Comparison of ENCODE assay signal across 8 cellular contexts in the genomic region with DNA sequence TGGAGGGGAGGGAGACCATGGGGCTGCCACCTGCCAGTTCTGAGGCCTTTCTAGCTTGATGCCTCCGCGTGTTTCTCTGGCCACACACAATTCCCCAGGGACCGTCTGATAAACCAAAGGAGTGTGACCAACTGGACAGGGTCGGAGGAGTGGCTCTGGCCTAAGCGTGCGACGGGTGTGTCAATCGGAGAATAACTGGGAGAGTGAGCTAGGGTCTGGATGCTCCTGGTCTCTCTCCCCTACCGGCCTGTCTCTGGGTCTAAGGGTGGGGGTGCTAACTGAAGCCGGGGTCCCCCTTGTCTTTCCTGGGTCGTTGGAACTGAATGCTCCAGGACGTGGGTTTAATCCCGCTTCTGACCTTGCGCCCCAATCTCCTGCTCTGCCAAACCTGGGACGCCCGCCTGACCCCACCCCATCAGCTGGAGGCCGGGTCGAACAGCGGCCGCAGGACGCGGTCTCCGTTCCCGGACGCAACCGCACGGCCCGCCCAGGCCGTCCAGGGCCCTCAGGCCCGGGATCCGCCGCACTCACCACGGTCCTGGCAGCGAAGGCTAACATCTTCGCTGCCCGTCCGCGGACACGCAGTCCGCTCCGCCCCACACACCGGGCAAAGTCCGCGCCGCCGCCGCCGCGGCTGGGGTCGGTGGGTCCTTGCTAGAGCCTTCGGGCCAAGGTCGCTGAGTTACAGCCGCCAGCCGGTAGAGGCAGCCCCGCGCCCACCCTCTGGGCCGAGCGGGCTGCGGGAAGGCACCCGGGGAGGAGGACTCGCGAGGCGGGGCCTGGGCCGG. TPM values are rescaled to one million over a fixed set of nuclear protein-coding genes. Genes with fewer than 3 reads are reported as not detected.
DNase-seq lines count a peak whose midpoint lies in the region; ATAC-seq and TF ChIP-seq lines count a peak whose summit lies in the region.

No MANE protein-coding gene starts in this region.

- H3K9me3 Mint-ChIP-seq in HFFc6, result no peaks in the 10 kb centered on the region
- H3K9me3 Mint-ChIP-seq in endothelial cell (ENCODE audit: unreplicated experiment), result no peaks in the 10 kb centered on the region

- DNase-seq in GM03348 (ENCODE audit: low spot score) (peak; percentile 66), HFFc6 (peak; percentile 7), SK-MEL-5 (ENCODE audit: low read depth, low spot score) (peak; percentile 17), endothelial cell (ENCODE audit: low spot score) (no peak), myocyte (ENCODE audit: low read depth) (peak; percentile 96), cerebellar nuclear complex (lab: John Stamatoyannopoulos, UW) (no peak), MV-4-11 (lab: John Stamatoyannopoulos, UW) (no peak)

- ATAC-seq in HG02884 (IDR thresholded peaks at IDR 0.05; ENCODE audit: unreplicated experiment), result no peak

- peak overlapping the region; percentile 90 for H3K4me3 Mint-ChIP-seq in HFFc6
- peak overlapping the region; percentile 84 for H3K4me3 Mint-ChIP-seq in endothelial cell (ENCODE audit: unreplicated experiment)

- TF ChIP-seq CTCF in HFFc6 (IDR thresholded peaks at IDR 0.05) (no peak), endothelial cell (IDR thresholded peaks at IDR 0.05; ENCODE audit: unreplicated experiment) (no peak)

- H3K27ac Mint-ChIP-seq in HFFc6 (peak overlapping the region; percentile 67; the same call in 1 of the 2 replicates), endothelial cell (ENCODE audit: unreplicated experiment) (no peak overlapping the region)

- in situ Hi-C loops in SK-MEL-5 (cut with HindIII; ENCODE audit: low pct_unique_long_range_greater_than_20kb, low sequenced_read_pairs), result no loop called here

- H3K36me3 Mint-ChIP-seq in HFFc6 (ENCODE audit: low read depth), result peaks cover 5% of the 10 kb centered on the region; the same call in 1 of the 2 replicates
- no peaks in the 10 kb centered on the region for H3K36me3 Mint-ChIP-seq in endothelial cell (ENCODE audit: low read depth, unreplicated experiment)

- H3K27me3 Mint-ChIP-seq in HFFc6 (ENCODE audit: insufficient read depth) (no peaks in the 10 kb centered on the region), endothelial cell (ENCODE audit: unreplicated experiment) (peaks cover 13% of the 10 kb centered on the region)

- H3K4me1 Mint-ChIP-seq in HFFc6 (ENCODE audit: low read depth) (peaks cover 28% of the 10 kb centered on the region), endothelial cell (ENCODE audit: unreplicated experiment) (peaks cover 18% of the 10 kb centered on the region)

RNA-seq across cellular contexts. Expression of a gene that starts 0.4 kb away (rescaled TPM):
- 10 to 100 TPM; 35.5 to 50.2 (median 42.6) TPM for total RNA-seq in HFFc6 (2021; fragmentation: NEBNext Ultra II Directional; extraction: Animal tissue kit (Norgen Biotek cat#: 25700))
- total RNA-seq in SK-MEL-5 (2014; rRNA removed; shearing (Covaris generic)), result 9.4 and 12.7 TPM in 2 replicates
- 44.1 and 52.5 TPM in 2 replicates for polyA plus RNA-seq in SK-MEL-5 (2015; cell fraction: cytosol; rRNA removed)
- 24.4 and 30.5 TPM in 2 replicates for polyA plus RNA-seq in SK-MEL-5 (2015; cell fraction: nucleus; rRNA removed)
- 42.9 TPM for total RNA-seq in endothelial cell (ENCODE audit: unreplicated experiment)
- 87.3 and 102 TPM in 2 replicates for total RNA-seq in myocyte
- 51.3 TPM for polyA plus RNA-seq in myocyte (2012)

RNA-seq across cellular contexts. Expression of a gene that starts 1.1 kb away (rescaled TPM):
- total RNA-seq in HFFc6 (2021; fragmentation: NEBNext Ultra II Directional; extraction: Animal tissue kit (Norgen Biotek cat#: 25700)), result 100 to 1,000 TPM; 153 to 170 (median 162) TPM
- total RNA-seq in SK-MEL-5 (2014; rRNA removed; shearing (Covaris generic)), result 88.1 and 95.8 TPM in 2 replicates
- 94.5 and 112 TPM in 2 replicates for polyA plus RNA-seq in SK-MEL-5 (2015; cell fraction: cytosol; rRNA removed)
- 51.9 and 52.3 TPM in 2 replicates for polyA plus RNA-seq in SK-MEL-5 (2015; cell fraction: nucleus; rRNA removed)
- total RNA-seq in endothelial cell (ENCODE audit: unreplicated experiment), result 120 TPM
- 99.5 and 144 TPM in 2 replicates for total RNA-seq in myocyte
- polyA plus RNA-seq in myocyte (2012), result 110 TPM

RNA-seq across cellular contexts. Expression of a gene that starts 29.2 kb away (rescaled TPM):
- 10 to 100 TPM; 13.9 to 20.8 (median 15.6) TPM for total RNA-seq in HFFc6 (2021; fragmentation: NEBNext Ultra II Directional; extraction: Animal tissue kit (Norgen Biotek cat#: 25700))
- total RNA-seq in SK-MEL-5 (2014; rRNA removed; shearing (Covaris generic)), result 12.4 and 12.9 TPM in 2 replicates
- polyA plus RNA-seq in SK-MEL-5 (2015; cell fraction: cytosol; rRNA removed), result 18.0 and 24.1 TPM in 2 replicates
- 9.6 and 18.2 TPM in 2 replicates for polyA plus RNA-seq in SK-MEL-5 (2015; cell fraction: nucleus; rRNA removed)
- 21.4 TPM for total RNA-seq in endothelial cell (ENCODE audit: unreplicated experiment)
- total RNA-seq in myocyte, result 11.2 and 11.6 TPM in 2 replicates
- polyA plus RNA-seq in myocyte (2012), result 12.3 TPM

Comparison
In these comparisons a context has a peak if more than half of its experiments do, and no peak if none do; other contexts are left out.
1. DNase-seq: peak in GM03348 (single experiment), HFFc6 (single experiment), SK-MEL-5 (single experiment) and myocyte (single experiment); none in endothelial cell (single experiment), cerebellar nuclear complex (0 of 2) and MV-4-11 (single experiment).